1 cellular context compared by ENCODE assay signal in genomic region chr15:72227192-72227586, GRCh38.
TF ChIP-seq lines count a peak whose summit lies in the region.

No MANE protein-coding gene starts in this region.

TF ChIP-seq in HepG2, 621 proteins besides CTCF, POLR2A, EP300 and RAD21:
- TF ChIP-seq ZFP36 (IDR thresholded peaks at IDR 0.05; ENCODE audit: borderline replicate concordance, low read depth, low read length, partially characterized antibody) (no peak), HDAC2 (CRISPR knock-in tag; IDR thresholded peaks at IDR 0.05) (no peak), SRF (IDR thresholded peaks at IDR 0.05; ENCODE audit: low read depth, low read length) (no peak), SSRP1 (CRISPR knock-in tag; IDR thresholded peaks at IDR 0.05) (no peak), NFRKB (IDR thresholded peaks at IDR 0.05) (no peak), HMGXB3 (CRISPR knock-in tag; IDR thresholded peaks at IDR 0.05; ENCODE audit: borderline replicate concordance) (peak; percentile 3; the same call in 1 of the 2 replicates), ZNF451 (CRISPR knock-in tag; IDR thresholded peaks at IDR 0.05) (no peak), THRA (CRISPR knock-in tag; IDR thresholded peaks at IDR 0.05; ENCODE audit: borderline replicate concordance) (no peak), ATF1 (CRISPR knock-in tag; IDR thresholded peaks at IDR 0.05) (peak; percentile 5; the same call in 1 of the 2 replicates), CEBPZ (IDR thresholded peaks at IDR 0.05; ENCODE audit: low read length) (no peak), RBFOX2 (IDR thresholded peaks at IDR 0.05; ENCODE audit: low read depth, low read length) (0 out of 2 replicates have a peak, but pooled peaks have one; percentile 45), ZNF34 (CRISPR knock-in tag; IDR thresholded peaks at IDR 0.05; ENCODE audit: borderline replicate concordance) (no peak), MTA3 (CRISPR knock-in tag; IDR thresholded peaks at IDR 0.05) (no peak), ZNF788 (CRISPR knock-in tag; IDR thresholded peaks at IDR 0.05; ENCODE audit: borderline replicate concordance) (no peak), MED8 (CRISPR knock-in tag; IDR thresholded peaks at IDR 0.05; ENCODE audit: insufficient replicate concordance) (no peak), NAIF1 (CRISPR knock-in tag; IDR thresholded peaks at IDR 0.05; ENCODE audit: borderline replicate concordance) (no peak)
